Comparison of ENCODE assay signal across 1 cellular context in genomic region chr1:184051485-184052193, GRCh38.
TF ChIP-seq lines count a peak whose summit lies in the region.

TSEN15 (plus strand) TSS chr1:184051730; CDS start chr1:184051756, 26 bp downstream.

TF ChIP-seq in K562, 482 proteins besides CTCF, POLR2A, EP300 and RAD21 (continued from another document and continues in another):
- TF ChIP-seq ZHX1 (conservative IDR thresholded peaks at IDR 0.05; ENCODE audit: low read length) (peak; percentile 52; the same call in 1 of the 2 replicates), CXXC5 (CRISPR knock-in tag; IDR thresholded peaks at IDR 0.05) (peak; percentile 98), TEAD2 (tag; IDR thresholded peaks at IDR 0.05) (no peak), MGA (IDR thresholded peaks at IDR 0.05) (peak; percentile 67; the same call in 1 of the 2 replicates), SMARCE1 (IDR thresholded peaks at IDR 0.05) (no peak), TFAP4 (CRISPR knock-in tag; IDR thresholded peaks at IDR 0.05; ENCODE audit: borderline replicate concordance) (peak; percentile 94), HCFC1 (IDR thresholded peaks at IDR 0.05; ENCODE audit: low read depth, low read length) (peak; percentile 84), SRF (CRISPR knock-in tag; IDR thresholded peaks at IDR 0.05) (no peak), MLLT1 (IDR thresholded peaks at IDR 0.05) (peak in 1 of 2 experiments; percentile 13; a peak in 1 of 4 replicates), FOXM1 (IDR thresholded peaks at IDR 0.05; ENCODE audit: low read depth) (no peak), FOXM1 (CRISPR knock-in tag; IDR thresholded peaks at IDR 0.05; ENCODE audit: low read depth) (peak; percentile 54; the same call in 1 of the 2 replicates), SUPT5H (IDR thresholded peaks at IDR 0.05) (peak; percentile 84), SOX6 (IDR thresholded peaks at IDR 0.05) (peak; percentile 81), SREBF2 (CRISPR knock-in tag; IDR thresholded peaks at IDR 0.05) (0 out of 2 replicates have a peak, but pooled peaks have one; percentile 66), ZNF668 (CRISPR knock-in tag; IDR thresholded peaks at IDR 0.05) (0 out of 2 replicates have a peak, but pooled peaks have one; percentile 10), MAZ (CRISPR knock-in tag; conservative IDR thresholded peaks at IDR 0.05 in 1 of 2, IDR thresholded peaks at IDR 0.05 in 1 of 2) (peak; percentile 86 to 87), GTF2A2 (tag; IDR thresholded peaks at IDR 0.05) (peak; percentile 76), ZKSCAN1 (IDR thresholded peaks at IDR 0.05; ENCODE audit: low read depth, low read length) (peak; percentile 57; the same call in 1 of the 2 replicates), TAF9B (IDR thresholded peaks at IDR 0.05; ENCODE audit: partially characterized antibody) (peak; percentile 83), ZFX (CRISPR knock-in tag; IDR thresholded peaks at IDR 0.05) (peak; percentile 98), HDAC6 (IDR thresholded peaks at IDR 0.05; ENCODE audit: low read depth, low read length) (peak; percentile 18; the same call in 1 of the 2 replicates), TRIM24 (IDR thresholded peaks at IDR 0.05) (peak in 1 of 2 experiments; percentile 95; a peak in 3 of 4 replicates), ARID4B (CRISPR knock-in tag; IDR thresholded peaks at IDR 0.05) (peak; percentile 84; the same call in 1 of the 2 replicates), KDM5B (IDR thresholded peaks at IDR 0.05; ENCODE audit: insufficient replicate concordance, low read depth, low read length) (peak; percentile 85), SMARCB1 (IDR thresholded peaks at IDR 0.05; ENCODE audit: insufficient read length, low read depth) (no peak), ATF6 (CRISPR knock-in tag; IDR thresholded peaks at IDR 0.05) (peak; percentile 83; the same call in 1 of the 2 replicates), ZKSCAN8 (CRISPR knock-in tag; IDR thresholded peaks at IDR 0.05) (0 out of 2 replicates have a peak, but pooled peaks have one; percentile 70), ZSCAN29 (IDR thresholded peaks at IDR 0.05) (0 out of 2 replicates have a peak, but pooled peaks have one; percentile 57), TSC22D4 (tag; IDR thresholded peaks at IDR 0.05) (no peak), ZNF584 (CRISPR knock-in tag; IDR thresholded peaks at IDR 0.05; ENCODE audit: low read depth) (peak; percentile 64; the same call in 1 of the 2 replicates), SAFB2 (IDR thresholded peaks at IDR 0.05; ENCODE audit: borderline replicate concordance, low read depth, low read length, severe bottlenecking) (no peak), ESRRA (IDR thresholded peaks at IDR 0.05; ENCODE audit: borderline replicate concordance, low read depth) (peak; percentile 77), SIX5 (IDR thresholded peaks at IDR 0.05; ENCODE audit: borderline replicate concordance in 1 of 2, insufficient read depth in 1 of 2, low read depth in 1 of 2, low read length in 2 of 2) (peak in 1 of 2 experiments; percentile 39; a peak in 1 of 4 replicates), ZNF583 (CRISPR knock-in tag; IDR thresholded peaks at IDR 0.05) (peak; percentile 84), GTF2F1 (IDR thresholded peaks at IDR 0.05; ENCODE audit: low read depth, low read length) (peak; percentile 81; the same call in 1 of the 2 replicates)
